In the genomic region with DNA sequence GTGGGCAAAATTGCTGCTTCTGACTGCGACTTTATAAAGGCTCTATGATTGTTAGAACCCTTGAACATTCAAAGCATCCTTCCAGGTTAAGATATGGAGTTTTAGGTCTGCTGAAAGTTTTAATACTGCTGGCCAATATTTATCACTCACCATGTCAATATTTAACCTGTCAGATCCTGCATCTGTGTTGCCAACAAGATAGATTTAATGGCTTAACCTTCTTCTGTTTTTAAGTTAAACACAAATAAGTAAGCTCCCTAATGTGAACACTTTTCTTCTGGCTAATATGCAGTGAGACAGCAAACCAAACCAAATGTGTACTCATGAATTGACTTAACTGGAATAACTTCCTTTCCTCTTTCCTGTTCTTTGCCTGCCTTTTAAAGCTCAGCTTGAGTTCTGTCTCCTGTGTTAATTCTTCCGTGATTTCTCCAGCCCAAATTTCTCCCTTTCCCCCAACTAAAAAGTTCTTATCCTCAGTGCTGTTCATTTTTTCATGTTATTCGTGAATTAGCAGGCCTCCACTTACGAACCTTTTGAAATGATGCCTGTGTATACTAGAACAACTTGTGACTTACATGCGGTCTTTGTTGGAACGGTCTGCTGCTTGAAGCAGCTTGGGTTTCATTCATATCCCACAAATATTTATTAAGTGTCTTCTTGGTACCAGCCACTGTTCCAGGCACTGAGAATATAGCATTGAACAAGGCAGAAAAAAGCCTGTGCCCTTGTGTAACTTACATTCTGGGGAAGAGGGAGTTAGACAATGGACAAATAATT, we compare ENCODE assay signal across 1 cellular context.
A peak's percentile ranks its signal among the peaks of the same experiment; 100 is the strongest.
TF ChIP-seq lines count a peak whose summit lies in the region.

No MANE protein-coding gene starts in this region.

TF ChIP-seq in HepG2, 621 proteins besides CTCF, POLR2A, EP300 and RAD21:
- 0 out of 2 replicates have a peak, but pooled peaks have one; percentile 26 for TF ChIP-seq ZNF556 (CRISPR knock-in tag; IDR thresholded peaks at IDR 0.05; ENCODE audit: borderline replicate concordance)
- no peak for TF ChIP-seq TBL1XR1 (IDR thresholded peaks at IDR 0.05; ENCODE audit: borderline replicate concordance, low read length, partially characterized antibody)
